Comparison of ENCODE assay signal across 8 cellular contexts in genomic region chr17:78351449-78352006, GRCh38. TPM values are rescaled to one million over a fixed set of nuclear protein-coding genes. Genes with fewer than 3 reads are reported as not detected.
A peak's percentile ranks its signal among the peaks of the same experiment; 100 is the strongest.
DNase-seq lines count a peak whose midpoint lies in the region; ATAC-seq and TF ChIP-seq lines count a peak whose summit lies in the region.

No MANE protein-coding gene starts in this region.

- H3K9me3 ChIP-seq in MG63: no peaks in the 10 kb centered on the region

- intact Hi-C loops in dendritic cell treated with granulocyte-macrophage colony-stimulating factor and Interleukin-4, amounts not matched to agents 40 ng/mL and 50 ng/mL, for 4 days (cut with micrococcal nuclease): no loop called here
- intact Hi-C loops in lower leg skin (cut with DNase I; ENCODE audit: low total_unique reads): no loop called here

- H3K36me3 ChIP-seq in MG63: peaks cover 23% of the 10 kb centered on the region

- H3K27me3 ChIP-seq in MG63: no peaks in the 10 kb centered on the region

- H3K27ac ChIP-seq in temporal lobe (ENCODE audit: low read depth, low read length): peak overlapping the region; percentile 90

- H3K9me3 Mint-ChIP-seq in dendritic cell treated with granulocyte-macrophage colony-stimulating factor and Interleukin-4, amounts not matched to agents 40 ng/mL and 50 ng/mL, for 4 days: no peaks in the 10 kb centered on the region

- peak overlapping the region; percentile 23 for H3K4me3 ChIP-seq in AG10803 (ENCODE audit: low read length)
- H3K4me3 ChIP-seq in MG63: no peak overlapping the region
- H3K4me3 ChIP-seq in lower leg skin (ENCODE audit: low read depth, poor library complexity, severe bottlenecking): no peak overlapping the region

- peaks cover 13% of the 10 kb centered on the region for H3K27me3 Mint-ChIP-seq in dendritic cell treated with granulocyte-macrophage colony-stimulating factor and Interleukin-4, amounts not matched to agents 40 ng/mL and 50 ng/mL, for 4 days

- no peak for ATAC-seq in GM18868 (IDR thresholded peaks at IDR 0.05; ENCODE audit: unreplicated experiment)

- peak; percentile 100 for DNase-seq in AG10803 (ENCODE audit: low read depth)
- DNase-seq in MG63: peak; percentile 63
- peak; percentile 94 to 99 for DNase-seq in lower leg skin (ENCODE audit: low spot score in 2 of 2)
- no peak for DNase-seq in stimulated activated CD4-positive, alpha-beta T cell treated with anti-CD3 and anti-CD28 coated beads, Interleukin-4, amount 100 ng/mL, for 4 hours
- DNase-seq in NCI-H526 treated with DMSO at 0.1 percent for 48 hours (lab: John Stamatoyannopoulos, UW): no peak

- H3K4me3 Mint-ChIP-seq in dendritic cell treated with granulocyte-macrophage colony-stimulating factor and Interleukin-4, amounts not matched to agents 40 ng/mL and 50 ng/mL, for 4 days: no peak overlapping the region

- 14 to 26% methylated on average over 10 to 16 of the region's 16 CpGs for WGBS in lower leg skin, 2 donors

- TF ChIP-seq CTCF in AG10803 (conservative IDR thresholded peaks at IDR 0.05; ENCODE audit: low read length): peak; percentile 37
- peak in 1 of 3 donors; percentile 10 for TF ChIP-seq CTCF in lower leg skin (IDR thresholded peaks at IDR 0.05)

- no peak for TF ChIP-seq POLR2A in lower leg skin (IDR thresholded peaks at IDR 0.05)

- H3K4me1 Mint-ChIP-seq in dendritic cell treated with granulocyte-macrophage colony-stimulating factor and Interleukin-4, amounts not matched to agents 40 ng/mL and 50 ng/mL, for 4 days (ENCODE audit: low read depth): peaks cover 80% of the 10 kb centered on the region

- peaks cover 14% of the 10 kb centered on the region for H3K36me3 Mint-ChIP-seq in dendritic cell treated with granulocyte-macrophage colony-stimulating factor and Interleukin-4, amounts not matched to agents 40 ng/mL and 50 ng/mL, for 4 days (ENCODE audit: low read depth)

- peak overlapping the region; percentile 61 for H3K27ac Mint-ChIP-seq in dendritic cell treated with granulocyte-macrophage colony-stimulating factor and Interleukin-4, amounts not matched to agents 40 ng/mL and 50 ng/mL, for 4 days

RNA-seq across cellular contexts. Expression of gene SOCS3, which starts 8.3 kb away (rescaled TPM):
- 23.4 and 32.9 TPM in 2 replicates for total RNA-seq in MG63 (2014; rRNA removed; shearing (Covaris generic); ENCODE audit: low replicate concordance)
- total RNA-seq in lower leg skin: 10 to 100 TPM; 12.5 to 45.0 (median 13.0) TPM
- total RNA-seq in temporal lobe: 3.2 TPM

RNA-seq across cellular contexts. Expression of gene PGS1, which starts 26.9 kb away (rescaled TPM):
- 47.3 and 48.7 TPM in 2 replicates for total RNA-seq in MG63 (2014; rRNA removed; shearing (Covaris generic); ENCODE audit: low replicate concordance)
- total RNA-seq in lower leg skin (10 to 100 TPM; 30.4 to 40.3 (median 39.9) TPM), temporal lobe (26.8 TPM)

Comparison
In these comparisons a context has a peak if more than half of its experiments do, and no peak if none do; other contexts are left out.
1. DNase-seq: peak in AG10803 (single experiment), MG63 (single experiment) and lower leg skin (2 of 2); none in stimulated activated CD4-positive, alpha-beta T cell treated with anti-CD3 and anti-CD28 coated beads, Interleukin-4, amount 100 ng/mL, for 4 hours (0 of 2) and NCI-H526 treated with DMSO at 0.1 percent for 48 hours (single experiment).